In genomic region chr7:12706900-12707536, GRCh38 we compare ENCODE assay signal across 12 cellular contexts. TPM values are rescaled to one million over a fixed set of nuclear protein-coding genes. Genes with fewer than 3 reads are reported as not detected.
DNase-seq lines count a peak whose midpoint lies in the region; TF ChIP-seq lines count a peak whose summit lies in the region.
"Had no signal": no experiment of that assay in that cellular context is flagged by ENCODE, and none has a peak within 500 bp of the region (broad histone marks: within the 10 kb centered on the region; RNA-seq: fewer than 3 reads in every experiment).

No MANE protein-coding gene starts in this region.

- no peak overlapping the region for H2BK15ac ChIP-seq in mesenchymal stem cell (ENCODE audit: low read depth, poor library complexity, severe bottlenecking)

- H3K4me2 ChIP-seq in mesenchymal stem cell (ENCODE audit: low read length, poor library complexity, severe bottlenecking), result no peak overlapping the region

- H3K36me3 ChIP-seq in brain microvascular endothelial cell (replicated peaks), result no peaks in the 10 kb centered on the region
- H3K36me3 ChIP-seq in mesenchymal stem cell (ENCODE audit: control insufficient read depth in 1 of 2, insufficient read depth in 2 of 2, low read depth in 1 of 2, low read length in 2 of 2), result no peaks in the 10 kb centered on the region
- H3K36me3 ChIP-seq: suprapubic skin had no signal

- no peak overlapping the region for H3K14ac ChIP-seq in mesenchymal stem cell (ENCODE audit: low read length in 2 of 2)

- no peak overlapping the region for H2AK5ac ChIP-seq in mesenchymal stem cell (ENCODE audit: low read length, severe bottlenecking)

- no peaks in the 10 kb centered on the region for H3K79me1 ChIP-seq in mesenchymal stem cell (replicated peaks; ENCODE audit: low read length, poor library complexity, severe bottlenecking)

- no peak overlapping the region for H2BK120ac ChIP-seq in mesenchymal stem cell (ENCODE audit: low read depth, low read length)

- H4K8ac ChIP-seq in mesenchymal stem cell (ENCODE audit: low read length), result no peak overlapping the region

- H3K18ac ChIP-seq in mesenchymal stem cell (ENCODE audit: low read depth in 1 of 2, low read length in 2 of 2), result no peak overlapping the region

- no peak overlapping the region for H4K91ac ChIP-seq in mesenchymal stem cell (ENCODE audit: low read length)

- no peak overlapping the region for H2BK5ac ChIP-seq in mesenchymal stem cell (ENCODE audit: low read depth, low read length, poor library complexity, severe bottlenecking)

- H3K9ac ChIP-seq in mesenchymal stem cell (ENCODE audit: low read length), result no peak overlapping the region

- in situ Hi-C loops in brain microvascular endothelial cell (cut with HindIII; ENCODE audit: low pct_ligation_motif_present, low sequenced_read_pairs), result no loop called here

- no peak overlapping the region for H2AFZ ChIP-seq in mesenchymal stem cell (ENCODE audit: low read depth, low read length)

- peaks cover 5% of the 10 kb centered on the region for H3K9me3 ChIP-seq in mesenchymal stem cell (ENCODE audit: control insufficient read depth, low read length)

- H3K4me3 ChIP-seq in brain microvascular endothelial cell (ENCODE audit: low read depth, low read length), result no peak overlapping the region
- H3K4me3 ChIP-seq in mesenchymal stem cell (ENCODE audit: insufficient read depth in 1 of 2, low read depth in 1 of 2, low read length in 2 of 2), result no peak overlapping the region
- H3K4me3 ChIP-seq: suprapubic skin had no signal

- H3K27ac ChIP-seq in brain microvascular endothelial cell, result no peak overlapping the region
- H3K27ac ChIP-seq in mesenchymal stem cell (ENCODE audit: low read length, poor library complexity, severe bottlenecking), result no peak overlapping the region
- H3K27ac ChIP-seq: suprapubic skin had no signal

- TF ChIP-seq CTCF in brain microvascular endothelial cell (IDR thresholded peaks at IDR 0.05; ENCODE audit: low read depth, low read length, missing control alignments), result no peak

- peak; percentile 43 for DNase-seq in EL
- peak; percentile 99 for DNase-seq in NCI-H2107 treated with DMSO at 0.1 percent for 48 hours (lab: John Stamatoyannopoulos, UW; ENCODE audit: unreplicated experiment)
- DNase-seq in brain microvascular endothelial cell, result peak; percentile 65
- DNase-seq in mesenchymal stem cell, result peak; percentile 52
- DNase-seq in activated CD4-positive, alpha-beta T cell treated with anti-CD3 and anti-CD28 coated beads, Interleukin-2, amount 50 U/mL, for 1 hour, result no peak
- DNase-seq in NCI-H1048 (lab: John Stamatoyannopoulos, UW), result no peak
- DNase-seq in DMS79 treated with DMSO at 0.1 percent for 48 hours (lab: John Stamatoyannopoulos, UW), result no peak
- no peak for DNase-seq in DMS79 (lab: John Stamatoyannopoulos, UW)
- DNase-seq: activated B cell treated with CpG ODN at 0.5 μM for 24 hours, KBM-7, RPMI8226 had no signal

- H3K27me3 ChIP-seq in brain microvascular endothelial cell (replicated peaks) (no peaks in the 10 kb centered on the region), mesenchymal stem cell (ENCODE audit: control insufficient read depth in 1 of 2, insufficient read depth in 1 of 2, low read length in 2 of 2) (no peaks in the 10 kb centered on the region)
- H3K27me3 ChIP-seq: suprapubic skin had no signal

- H3K4ac ChIP-seq in mesenchymal stem cell (ENCODE audit: low read depth in 1 of 2, low read length in 2 of 2), result no peak overlapping the region

- H3K4me1 ChIP-seq in mesenchymal stem cell (ENCODE audit: control insufficient read depth, insufficient read depth, low read depth, low read length), result no peaks in the 10 kb centered on the region

- no peak overlapping the region for H3K23ac ChIP-seq in mesenchymal stem cell (ENCODE audit: low read length in 2 of 2)

- H2BK12ac ChIP-seq in mesenchymal stem cell (ENCODE audit: low read length in 2 of 2), result no peak overlapping the region

RNA-seq across cellular contexts. Expression of gene ARL4A, which starts 19.6 kb away (rescaled TPM):
- 28.2 TPM for polyA plus RNA-seq in mesenchymal stem cell (2013, experiment 1 of 2)
- 27.7 TPM for polyA plus RNA-seq in mesenchymal stem cell (2013, experiment 2 of 2)

Comparison
In these comparisons a context has a peak if more than half of its experiments do, and no peak if none do; other contexts are left out.
1. DNase-seq: peak in EL (single experiment), NCI-H2107 treated with DMSO at 0.1 percent for 48 hours (single experiment), brain microvascular endothelial cell (single experiment) and mesenchymal stem cell (single experiment); none in activated CD4-positive, alpha-beta T cell treated with anti-CD3 and anti-CD28 coated beads, Interleukin-2, amount 50 U/mL, for 1 hour (single experiment), NCI-H1048 (single experiment), DMS79 treated with DMSO at 0.1 percent for 48 hours (single experiment) and DMS79 (single experiment).